Comparison of ENCODE assay signal across 1 cellular context in genomic region chr11:35907648-35908431, GRCh38.
TF ChIP-seq lines count a peak whose summit lies in the region.

No MANE protein-coding gene starts in this region.

TF ChIP-seq in GM23338, 12 proteins besides CTCF, POLR2A, EP300 and RAD21 (continued from another document):
- TF ChIP-seq, protein P1, sequence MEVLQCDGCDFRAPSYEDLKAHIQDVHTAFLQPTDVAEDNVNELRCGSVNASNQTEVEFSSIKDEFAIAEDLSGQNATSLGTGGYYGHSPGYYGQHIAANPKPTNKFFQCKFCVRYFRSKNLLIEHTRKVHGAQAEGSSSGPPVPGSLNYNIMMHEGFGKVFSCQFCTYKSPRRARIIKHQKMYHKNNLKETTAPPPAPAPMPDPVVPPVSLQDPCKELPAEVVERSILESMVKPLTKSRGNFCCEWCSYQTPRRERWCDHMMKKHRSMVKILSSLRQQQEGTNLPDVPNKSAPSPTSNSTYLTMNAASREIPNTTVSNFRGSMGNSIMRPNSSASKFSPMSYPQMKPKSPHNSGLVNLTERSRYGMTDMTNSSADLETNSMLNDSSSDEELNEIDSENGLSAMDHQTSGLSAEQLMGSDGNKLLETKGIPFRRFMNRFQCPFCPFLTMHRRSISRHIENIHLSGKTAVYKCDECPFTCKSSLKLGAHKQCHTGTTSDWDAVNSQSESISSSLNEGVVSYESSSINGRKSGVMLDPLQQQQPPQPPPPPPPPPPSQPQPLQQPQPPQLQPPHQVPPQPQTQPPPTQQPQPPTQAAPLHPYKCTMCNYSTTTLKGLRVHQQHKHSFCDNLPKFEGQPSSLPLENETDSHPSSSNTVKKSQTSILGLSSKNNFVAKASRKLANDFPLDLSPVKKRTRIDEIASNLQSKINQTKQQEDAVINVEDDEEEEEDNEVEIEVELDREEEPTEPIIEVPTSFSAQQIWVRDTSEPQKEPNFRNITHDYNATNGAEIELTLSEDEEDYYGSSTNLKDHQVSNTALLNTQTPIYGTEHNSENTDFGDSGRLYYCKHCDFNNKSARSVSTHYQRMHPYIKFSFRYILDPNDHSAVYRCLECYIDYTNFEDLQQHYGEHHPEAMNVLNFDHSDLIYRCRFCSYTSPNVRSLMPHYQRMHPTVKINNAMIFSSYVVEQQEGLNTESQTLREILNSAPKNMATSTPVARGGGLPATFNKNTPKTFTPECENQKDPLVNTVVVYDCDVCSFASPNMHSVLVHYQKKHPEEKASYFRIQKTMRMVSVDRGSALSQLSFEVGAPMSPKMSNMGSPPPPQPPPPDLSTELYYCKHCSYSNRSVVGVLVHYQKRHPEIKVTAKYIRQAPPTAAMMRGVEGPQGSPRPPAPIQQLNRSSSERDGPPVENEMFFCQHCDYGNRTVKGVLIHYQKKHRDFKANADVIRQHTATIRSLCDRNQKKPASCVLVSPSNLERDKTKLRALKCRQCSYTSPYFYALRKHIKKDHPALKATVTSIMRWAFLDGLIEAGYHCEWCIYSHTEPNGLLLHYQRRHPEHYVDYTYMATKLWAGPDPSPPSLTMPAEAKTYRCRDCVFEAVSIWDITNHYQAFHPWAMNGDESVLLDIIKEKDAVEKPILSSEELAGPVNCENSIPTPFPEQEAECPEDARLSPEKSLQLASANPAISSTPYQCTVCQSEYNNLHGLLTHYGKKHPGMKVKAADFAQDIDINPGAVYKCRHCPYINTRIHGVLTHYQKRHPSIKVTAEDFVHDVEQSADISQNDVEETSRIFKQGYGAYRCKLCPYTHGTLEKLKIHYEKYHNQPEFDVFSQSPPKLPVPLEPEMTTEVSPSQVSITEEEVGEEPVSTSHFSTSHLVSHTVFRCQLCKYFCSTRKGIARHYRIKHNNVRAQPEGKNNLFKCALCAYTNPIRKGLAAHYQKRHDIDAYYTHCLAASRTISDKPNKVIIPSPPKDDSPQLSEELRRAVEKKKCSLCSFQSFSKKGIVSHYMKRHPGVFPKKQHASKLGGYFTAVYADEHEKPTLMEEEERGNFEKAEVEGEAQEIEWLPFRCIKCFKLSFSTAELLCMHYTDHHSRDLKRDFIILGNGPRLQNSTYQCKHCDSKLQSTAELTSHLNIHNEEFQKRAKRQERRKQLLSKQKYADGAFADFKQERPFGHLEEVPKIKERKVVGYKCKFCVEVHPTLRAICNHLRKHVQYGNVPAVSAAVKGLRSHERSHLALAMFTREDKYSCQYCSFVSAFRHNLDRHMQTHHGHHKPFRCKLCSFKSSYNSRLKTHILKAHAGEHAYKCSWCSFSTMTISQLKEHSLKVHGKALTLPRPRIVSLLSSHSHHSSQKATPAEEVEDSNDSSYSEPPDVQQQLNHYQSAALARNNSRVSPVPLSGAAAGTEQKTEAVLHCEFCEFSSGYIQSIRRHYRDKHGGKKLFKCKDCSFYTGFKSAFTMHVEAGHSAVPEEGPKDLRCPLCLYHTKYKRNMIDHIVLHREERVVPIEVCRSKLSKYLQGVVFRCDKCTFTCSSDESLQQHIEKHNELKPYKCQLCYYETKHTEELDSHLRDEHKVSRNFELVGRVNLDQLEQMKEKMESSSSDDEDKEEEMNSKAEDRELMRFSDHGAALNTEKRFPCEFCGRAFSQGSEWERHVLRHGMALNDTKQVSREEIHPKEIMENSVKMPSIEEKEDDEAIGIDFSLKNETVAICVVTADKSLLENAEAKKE (CRISPR knock-in tag; IDR thresholded peaks at IDR 0.05), result no peak
- no peak for TF ChIP-seq EZH2 (IDR thresholded peaks at IDR 0.05; ENCODE audit: low read depth, unreplicated experiment)
- TF ChIP-seq ZNF114 (CRISPR knock-in tag; IDR thresholded peaks at IDR 0.05), result no peak
- TF ChIP-seq ZNF331 (CRISPR knock-in tag; IDR thresholded peaks at IDR 0.05; ENCODE audit: low read depth), result no peak
- TF ChIP-seq POLR2AphosphoS5 (IDR thresholded peaks at IDR 0.05; ENCODE audit: low read depth), result no peak
- TF ChIP-seq ETS1 (IDR thresholded peaks at IDR 0.05), result no peak
TF ChIP-seq in GM23338: peak in this region for 0.
